In genomic region chr7:94513565-94513860, GRCh38 we compare ENCODE assay signal across 17 cellular contexts. TPM values are rescaled to one million over a fixed set of nuclear protein-coding genes. Genes with fewer than 3 reads are reported as not detected.
DNase-seq lines count a peak whose midpoint lies in the region; ATAC-seq and TF ChIP-seq lines count a peak whose summit lies in the region.
"Had no signal": no experiment of that assay in that cellular context is flagged by ENCODE, and none has a peak within 500 bp of the region (broad histone marks: within the 10 kb centered on the region; RNA-seq: fewer than 3 reads in every experiment).

No MANE protein-coding gene starts in this region.

- H3K4me3 ChIP-seq in A673 (ENCODE audit: low read depth, low read length, poor library complexity, severe bottlenecking) (no peak overlapping the region), hepatocyte (no peak overlapping the region), psoas muscle (no peak overlapping the region)

- POLR2A ChIA-PET in A673 (lab: Charles Lee; ENCODE audit: low non-redundant PET), result no interaction called here

- H3K79me2 ChIP-seq in hepatocyte, result peaks cover 78% of the 10 kb centered on the region

- H2AFZ ChIP-seq in hepatocyte, result no peak overlapping the region

- no peaks in the 10 kb centered on the region for H3K9me2 ChIP-seq in hepatocyte (replicated peaks; ENCODE audit: insufficient read depth)

- peak overlapping the region; percentile 82 for H3K4me2 ChIP-seq in hepatocyte

- H3K36me3 Mint-ChIP-seq in T-helper 17 cell (ENCODE audit: low read depth), result peaks cover 4% of the 10 kb centered on the region

- H3K27me3 ChIP-seq in A673 (replicated peaks; ENCODE audit: insufficient read depth, low read depth, low read length, poor library complexity) (no peaks in the 10 kb centered on the region), hepatocyte (no peaks in the 10 kb centered on the region), psoas muscle (ENCODE audit: insufficient read depth in 3 of 3, low read length in 2 of 3) (no peaks in the 10 kb centered on the region)

- ATAC-seq in T-helper 17 cell, result no peak
- no peak for ATAC-seq in psoas muscle
- ATAC-seq: activated T-cell treated with anti-CD3 and anti-CD28 coated beads, Interleukin-2, amount 50 U/mL, for 72 hours; esophagus mucosa; stimulated activated naive CD8-positive, alpha-beta T cell treated with anti-CD3 and anti-CD28 coated beads, Interleukin-15, Interleukin-2, amounts not matched to agents 100 U/mL and 50 U/mL, for 24 hours had no signal

- peak overlapping the region; percentile 19 for H3K4me3 Mint-ChIP-seq in T-helper 17 cell
- H3K4me3 Mint-ChIP-seq: activated CD4-positive, alpha-beta memory T cell treated with anti-CD3 and anti-CD28 coated beads, Interleukin-2, amount 10 ng/mL, durations not matched to agents 7 days and 5 days had no signal

- H3K27ac ChIP-seq in A673 (ENCODE audit: low read depth, low read length, poor library complexity, severe bottlenecking), result no peak overlapping the region
- H3K27ac ChIP-seq in hepatocyte, result peak overlapping the region; percentile 13
- H3K27ac ChIP-seq in psoas muscle, result no peak overlapping the region

- H3K27me3 Mint-ChIP-seq in T-helper 17 cell, result no peaks in the 10 kb centered on the region
- H3K27me3 Mint-ChIP-seq: activated CD4-positive, alpha-beta memory T cell treated with anti-CD3 and anti-CD28 coated beads, Interleukin-2, amount 10 ng/mL, durations not matched to agents 7 days and 5 days had no signal

- H3K27ac Mint-ChIP-seq in T-helper 17 cell, result peak overlapping the region; percentile 57
- H3K27ac Mint-ChIP-seq: activated CD4-positive, alpha-beta memory T cell treated with anti-CD3 and anti-CD28 coated beads, Interleukin-2, amount 10 ng/mL, durations not matched to agents 7 days and 5 days; activated T-cell treated with anti-CD3 and anti-CD28 coated beads, Interleukin-2, amount 50 U/mL, for 72 hours had no signal

- TF ChIP-seq CTCF in A673 (conservative IDR thresholded peaks at IDR 0.05; ENCODE audit: low read depth, low read length) (no peak), hepatocyte (IDR thresholded peaks at IDR 0.05; ENCODE audit: poor library complexity) (no peak), psoas muscle (IDR thresholded peaks at IDR 0.05) (no peak)

- peaks cover 39% of the 10 kb centered on the region for H3K4me1 Mint-ChIP-seq in T-helper 17 cell

- no peaks in the 10 kb centered on the region for H3K9me3 ChIP-seq in A673 (ENCODE audit: low read depth, low read length, poor library complexity, severe bottlenecking)
- no peaks in the 10 kb centered on the region for H3K9me3 ChIP-seq in T-helper 17 cell (ENCODE audit: control insufficient read depth, low read length, poor library complexity, severe bottlenecking)
- H3K9me3 ChIP-seq in hepatocyte (ENCODE audit: low read depth), result no peaks in the 10 kb centered on the region
- no peaks in the 10 kb centered on the region for H3K9me3 ChIP-seq in psoas muscle

- intact Hi-C loops in A673 (cut with micrococcal nuclease; ENCODE audit: unreplicated experiment), result loop anchor here (5.0 kb wide), 1 partner anchor 144 kb away; the partner anchor contains the start of gene SGCE
- intact Hi-C loops in psoas muscle (cut with DNase I), result loop anchor here in 1 of 2 donors (5.0 to 10.0 kb wide), 2 partner anchors 101 to 144 kb away; partner anchors contain the start of gene SGCE

- H3K4me1 ChIP-seq in A673 (ENCODE audit: insufficient read depth, low read length, poor library complexity, severe bottlenecking) (peaks cover 35% of the 10 kb centered on the region), hepatocyte (ENCODE audit: insufficient read depth) (peaks cover 39% of the 10 kb centered on the region), psoas muscle (peaks cover 49% of the 10 kb centered on the region)

- peak; percentile 55 for DNase-seq in A673 (ENCODE audit: low spot score)
- peak; percentile 26 for DNase-seq in GM03348 (ENCODE audit: low spot score)
- no peak for DNase-seq in T-helper 17 cell
- no peak for DNase-seq in hepatocyte (ENCODE audit: low spot score)
- DNase-seq in DMS 273 treated with DMSO at 0.1 percent for 48 hours (lab: John Stamatoyannopoulos, UW), result no peak
- no peak for DNase-seq in psoas muscle
- no peak for DNase-seq in ureter (ENCODE audit: low spot score)
- DNase-seq in effector CD8-positive, alpha-beta T cell (lab: John Stamatoyannopoulos, UW), result no peak
- DNase-seq: activated CD4-positive, alpha-beta memory T cell treated with anti-CD3 and anti-CD28 coated beads, Interleukin-2, amount 10 ng/mL, durations not matched to agents 7 days and 5 days; activated T-cell treated with anti-CD3 and anti-CD28 coated beads, Interleukin-2, amount 50 U/mL, for 72 hours; amniotic stem cell; DMS153; Kasumi-1; NCI-H524 treated with DMSO at 0.1 percent for 48 hours; stimulated activated CD4-positive, alpha-beta T cell treated with anti-CD3 and anti-CD28 coated beads, Interleukin-12 subunit alpha, Interleukin-12 subunit beta, amount 100 ng/mL, for 4 hours; stimulated activated naive CD8-positive, alpha-beta T cell treated with anti-CD3 and anti-CD28 coated beads, Interleukin-15, Interleukin-2, amounts not matched to agents 100 U/mL and 50 U/mL, for 24 hours had no signal

- H4K20me1 ChIP-seq in hepatocyte (ENCODE audit: insufficient read depth, poor library complexity, severe bottlenecking), result peaks cover 3% of the 10 kb centered on the region

- H3K36me3 ChIP-seq in A673 (ENCODE audit: insufficient read depth, low read length, poor library complexity, severe bottlenecking), result no peaks in the 10 kb centered on the region
- no peaks in the 10 kb centered on the region for H3K36me3 ChIP-seq in hepatocyte (replicated peaks; ENCODE audit: insufficient read depth, low read depth)
- peaks cover 0 to 11% of the 10 kb centered on the region in 2 donors for H3K36me3 ChIP-seq in psoas muscle (ENCODE audit: insufficient read depth in 1 of 2, low read depth in 1 of 2)

- CTCF ChIA-PET in A673 (lab: Charles Lee), result no interaction called here

- BruUV-seq in A673 (replicated peaks; lab: Mats Ljungman, UMichigan), result no TSS peak

RNA-seq across cellular contexts. Expression of gene CASD1, which starts 3.9 kb away (rescaled TPM):
- total RNA-seq in A673 (2021) (17.0 and 19.6 TPM in 2 replicates), T-helper 17 cell (10 to 100 TPM; 18.4 to 22.9 TPM), hepatocyte (43.3 and 51.1 TPM in 2 replicates), psoas muscle (10 to 100 TPM; 12.0 to 20.1 (median 14.4) TPM), ureter (27.3 TPM)
- polyA plus RNA-seq in hepatocyte (13.7 and 16.8 TPM in 2 replicates), psoas muscle (10 to 100 TPM in 1 of 3 donors, 1 to 10 TPM in 2; 9.2 to 10.8 (median 9.8) TPM)

Comparison
In these comparisons a context has a peak if more than half of its experiments do, and no peak if none do; other contexts are left out.
1. DNase-seq: peak in A673 (single experiment) and GM03348 (single experiment); none in T-helper 17 cell (0 of 3), hepatocyte (single experiment), DMS 273 treated with DMSO at 0.1 percent for 48 hours (single experiment), psoas muscle (0 of 2), ureter (single experiment) and effector CD8-positive, alpha-beta T cell (single experiment).